In the genomic region with DNA sequence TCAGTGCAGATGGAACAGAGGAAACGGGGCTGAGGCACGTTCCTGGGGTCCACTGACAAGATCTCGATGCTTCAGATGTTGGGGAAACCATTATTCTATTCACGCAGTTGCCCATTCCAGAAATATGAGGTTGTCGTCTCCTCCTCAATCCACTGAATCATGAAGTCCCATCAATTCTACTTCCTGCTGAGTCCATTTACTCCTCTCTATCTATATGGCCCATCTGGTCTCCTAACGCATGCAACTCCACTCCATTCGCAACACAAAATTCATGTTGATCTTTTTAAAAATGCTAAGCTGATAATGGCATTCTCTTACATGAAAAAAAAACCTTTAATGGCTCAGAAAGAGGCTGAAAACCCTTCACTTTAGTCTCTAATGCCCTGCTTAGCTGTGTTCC, we compare ENCODE assay signal across 22 cellular contexts. TPM values are rescaled to one million over a fixed set of nuclear protein-coding genes. Genes with fewer than 3 reads are reported as not detected.
DNase-seq lines count a peak whose midpoint lies in the region; ATAC-seq and TF ChIP-seq lines count a peak whose summit lies in the region.
"Had no signal": no experiment of that assay in that cellular context is flagged by ENCODE, and none has a peak within 500 bp of the region (broad histone marks: within the 10 kb centered on the region; RNA-seq: fewer than 3 reads in every experiment).

No MANE protein-coding gene starts in this region.

- TF ChIP-seq CTCF in CD14-positive monocyte (IDR thresholded peaks at IDR 0.05): no peak

- no peak overlapping the region for H2BK12ac ChIP-seq in mesenchymal stem cell (ENCODE audit: low read length in 2 of 2)

- H3K9me3 ChIP-seq in T-helper 17 cell (ENCODE audit: control insufficient read depth, low read length, poor library complexity, severe bottlenecking) (no peaks in the 10 kb centered on the region), mesenchymal stem cell (ENCODE audit: control insufficient read depth, low read length) (no peaks in the 10 kb centered on the region)
- H3K9me3 ChIP-seq: Caco-2 had no signal

- no peak overlapping the region for H3K4me3 Mint-ChIP-seq in T-helper 2 cell treated with Interferon-gamma antibody and Interleukin-4, amounts not matched to agents 5 μg/mL and 100 μg/mL, for 36 hours
- no peak overlapping the region for H3K4me3 Mint-ChIP-seq in CD14-positive monocyte
- peak overlapping the region; percentile 71 for H3K4me3 Mint-ChIP-seq in T-helper 17 cell
- no peak overlapping the region for H3K4me3 Mint-ChIP-seq in activated T-helper 2 cell treated with anti-CD3 and anti-CD28 coated beads, Interferon-gamma antibody, Interleukin-2, Interleukin-4, amounts not matched to agents 10 μg/mL and 5 μg/mL and 100 μg/mL, durations not matched to agents 14 hours and 24 hours and 36 hours (ENCODE audit: low read depth)

- H3K27ac ChIP-seq in mesenchymal stem cell (ENCODE audit: low read length, poor library complexity, severe bottlenecking): no peak overlapping the region

- WGBS in mesenchymal stem cell: 97% methylated on average over 7 of the region's 7 CpGs

- H3K23ac ChIP-seq in mesenchymal stem cell (ENCODE audit: low read length in 2 of 2): no peak overlapping the region

- no peak overlapping the region for H2AFZ ChIP-seq in mesenchymal stem cell (ENCODE audit: low read depth, low read length)

- no peak overlapping the region for H3K4me2 ChIP-seq in mesenchymal stem cell (ENCODE audit: low read length, poor library complexity, severe bottlenecking)

- H4K8ac ChIP-seq in mesenchymal stem cell (ENCODE audit: low read length): peak overlapping the region; percentile 25

- no peak overlapping the region for H2BK15ac ChIP-seq in mesenchymal stem cell (ENCODE audit: low read depth, poor library complexity, severe bottlenecking)

- peaks cover 23% of the 10 kb centered on the region for H3K79me1 ChIP-seq in mesenchymal stem cell (replicated peaks; ENCODE audit: low read length, poor library complexity, severe bottlenecking)

- H3K4me1 Mint-ChIP-seq in T-helper 2 cell treated with Interferon-gamma antibody and Interleukin-4, amounts not matched to agents 5 μg/mL and 100 μg/mL, for 36 hours (ENCODE audit: low read depth): peaks cover 69% of the 10 kb centered on the region
- H3K4me1 Mint-ChIP-seq in CD14-positive monocyte (peaks cover 76% of the 10 kb centered on the region), T-helper 17 cell (peaks cover 65% of the 10 kb centered on the region)
- peaks cover 65% of the 10 kb centered on the region for H3K4me1 Mint-ChIP-seq in activated T-helper 2 cell treated with anti-CD3 and anti-CD28 coated beads, Interferon-gamma antibody, Interleukin-2, Interleukin-4, amounts not matched to agents 10 μg/mL and 5 μg/mL and 100 μg/mL, durations not matched to agents 14 hours and 24 hours and 36 hours (ENCODE audit: low read depth)

- DNase-seq in T-helper 2 cell treated with Interferon-gamma antibody and Interleukin-4, amounts not matched to agents 5 μg/mL and 100 μg/mL, for 36 hours (ENCODE audit: low spot score): no peak
- DNase-seq in T-helper 2 cell: no peak
- no peak for DNase-seq in CD14-positive monocyte (ENCODE audit: low spot score)
- no peak for DNase-seq in T-helper 17 cell
- no peak for DNase-seq in mesenchymal stem cell
- no peak for DNase-seq in activated T-helper 2 cell treated with anti-CD3 and anti-CD28 coated beads, Interferon-gamma antibody, Interleukin-2, Interleukin-4, amounts not matched to agents 10 μg/mL and 5 μg/mL and 100 μg/mL, durations not matched to agents 14 hours and 24 hours and 36 hours (ENCODE audit: low spot score)
- DNase-seq in GM19240 (ENCODE audit: insufficient read length, low spot score): no peak
- DNase-seq: 8988T, Caco-2, DMS153, EL, H7, KBM-7, MV-4-11, NCI-H1417 treated with DMSO at 0.1 percent for 48 hours, NCI-H2029 treated with DMSO at 0.1 percent for 48 hours, NCI-H2171 treated with DMSO at 0.1 percent for 48 hours, NCI-H748 treated with DMSO at 0.1 percent for 48 hours, OCI-M1, RPMI8226, SIG-M5 had no signal

- H2BK5ac ChIP-seq in mesenchymal stem cell (ENCODE audit: low read depth, low read length, poor library complexity, severe bottlenecking): no peak overlapping the region

- no peak overlapping the region for H2AK5ac ChIP-seq in mesenchymal stem cell (ENCODE audit: low read length, severe bottlenecking)

- peak overlapping the region; percentile 2 for H3K27ac Mint-ChIP-seq in T-helper 2 cell treated with Interferon-gamma antibody and Interleukin-4, amounts not matched to agents 5 μg/mL and 100 μg/mL, for 36 hours
- H3K27ac Mint-ChIP-seq in CD14-positive monocyte: peak overlapping the region in 4 of 7 donors; percentile 39 to 91 (median 60)
- peak overlapping the region; percentile 98 for H3K27ac Mint-ChIP-seq in T-helper 17 cell
- H3K27ac Mint-ChIP-seq in activated T-helper 2 cell treated with anti-CD3 and anti-CD28 coated beads, Interferon-gamma antibody, Interleukin-2, Interleukin-4, amounts not matched to agents 10 μg/mL and 5 μg/mL and 100 μg/mL, durations not matched to agents 14 hours and 24 hours and 36 hours: no peak overlapping the region

- H3K36me3 ChIP-seq in mesenchymal stem cell (ENCODE audit: control insufficient read depth in 1 of 2, insufficient read depth in 2 of 2, low read depth in 1 of 2, low read length in 2 of 2): no peaks in the 10 kb centered on the region

- ATAC-seq in T-helper 17 cell (no peak), HG03565 (IDR thresholded peaks at IDR 0.05; ENCODE audit: unreplicated experiment) (no peak)

- H3K9ac ChIP-seq in mesenchymal stem cell (ENCODE audit: low read length): no peak overlapping the region

- no peak overlapping the region for H3K14ac ChIP-seq in mesenchymal stem cell (ENCODE audit: low read length in 2 of 2)

- H3K27me3 ChIP-seq in mesenchymal stem cell (ENCODE audit: control insufficient read depth in 1 of 2, insufficient read depth in 1 of 2, low read length in 2 of 2): no peaks in the 10 kb centered on the region

- no peaks in the 10 kb centered on the region for H3K4me1 ChIP-seq in mesenchymal stem cell (ENCODE audit: control insufficient read depth, insufficient read depth, low read depth, low read length)
- H3K4me1 ChIP-seq: Caco-2 had no signal

- H4K91ac ChIP-seq in mesenchymal stem cell (ENCODE audit: low read length): no peak overlapping the region

- intact Hi-C loops in CD14-positive monocyte (cut with micrococcal nuclease): loop anchor here (5.0 kb wide), 1 partner anchor 37 kb away; a partner anchor contains a TSS
- intact Hi-C loops in activated T-helper 2 cell treated with anti-CD3 and anti-CD28 coated beads, Interferon-gamma antibody, Interleukin-2, Interleukin-4, amounts not matched to agents 10 μg/mL and 5 μg/mL and 100 μg/mL, durations not matched to agents 14 hours and 24 hours and 36 hours (cut with micrococcal nuclease): loop anchor here (5.0 kb wide), 1 partner anchor 53 kb away; no protein-coding TSS in a partner anchor

- H2BK120ac ChIP-seq in mesenchymal stem cell (ENCODE audit: low read depth, low read length): no peak overlapping the region

- H3K27me3 Mint-ChIP-seq in T-helper 2 cell treated with Interferon-gamma antibody and Interleukin-4, amounts not matched to agents 5 μg/mL and 100 μg/mL, for 36 hours (ENCODE audit: low read depth): peaks cover 4% of the 10 kb centered on the region
- H3K27me3 Mint-ChIP-seq in CD14-positive monocyte (ENCODE audit: low read depth in 3 of 3) (peaks cover 0 to 2% (median 0%) of the 10 kb centered on the region in 3 donors), T-helper 17 cell (no peaks in the 10 kb centered on the region)
- H3K27me3 Mint-ChIP-seq in activated T-helper 2 cell treated with anti-CD3 and anti-CD28 coated beads, Interferon-gamma antibody, Interleukin-2, Interleukin-4, amounts not matched to agents 10 μg/mL and 5 μg/mL and 100 μg/mL, durations not matched to agents 14 hours and 24 hours and 36 hours (ENCODE audit: low read depth): peaks cover 9% of the 10 kb centered on the region

- no peak overlapping the region for H3K4ac ChIP-seq in mesenchymal stem cell (ENCODE audit: low read depth in 1 of 2, low read length in 2 of 2)

- H3K18ac ChIP-seq in mesenchymal stem cell (ENCODE audit: low read depth in 1 of 2, low read length in 2 of 2): no peak overlapping the region

- peaks cover 17% of the 10 kb centered on the region for H3K36me3 Mint-ChIP-seq in T-helper 2 cell treated with Interferon-gamma antibody and Interleukin-4, amounts not matched to agents 5 μg/mL and 100 μg/mL, for 36 hours (ENCODE audit: low read depth)
- H3K36me3 Mint-ChIP-seq in CD14-positive monocyte (peaks cover 2 to 8% of the 10 kb centered on the region in 2 donors), T-helper 17 cell (ENCODE audit: low read depth) (peaks cover 2% of the 10 kb centered on the region)
- peaks cover 6% of the 10 kb centered on the region for H3K36me3 Mint-ChIP-seq in activated T-helper 2 cell treated with anti-CD3 and anti-CD28 coated beads, Interferon-gamma antibody, Interleukin-2, Interleukin-4, amounts not matched to agents 10 μg/mL and 5 μg/mL and 100 μg/mL, durations not matched to agents 14 hours and 24 hours and 36 hours (ENCODE audit: low read depth)

- no peaks in the 10 kb centered on the region for H3K9me3 Mint-ChIP-seq in T-helper 2 cell treated with Interferon-gamma antibody and Interleukin-4, amounts not matched to agents 5 μg/mL and 100 μg/mL, for 36 hours
- H3K9me3 Mint-ChIP-seq in CD14-positive monocyte: peaks cover 0 to 5% (median 0%) of the 10 kb centered on the region in 7 donors
- no peaks in the 10 kb centered on the region for H3K9me3 Mint-ChIP-seq in activated T-helper 2 cell treated with anti-CD3 and anti-CD28 coated beads, Interferon-gamma antibody, Interleukin-2, Interleukin-4, amounts not matched to agents 10 μg/mL and 5 μg/mL and 100 μg/mL, durations not matched to agents 14 hours and 24 hours and 36 hours

- no peak overlapping the region for H3K4me3 ChIP-seq in mesenchymal stem cell (ENCODE audit: insufficient read depth in 1 of 2, low read depth in 1 of 2, low read length in 2 of 2)

RNA-seq across cellular contexts. Expression of a gene that starts 37.5 kb away (rescaled TPM):
- 10 to 100 TPM in 1 of 2 donors, 1 to 10 TPM in 1; 9.6 to 11.1 TPM for polyA plus RNA-seq in CD14-positive monocyte
- total RNA-seq in T-helper 17 cell: 10 to 100 TPM; 35.6 to 40.3 TPM
- polyA plus RNA-seq in mesenchymal stem cell (2013, experiment 1 of 2): 9.8 TPM
- polyA plus RNA-seq in mesenchymal stem cell (2013, experiment 2 of 2): 10.1 TPM
- total RNA-seq in activated T-helper 2 cell treated with anti-CD3 and anti-CD28 coated beads, Interferon-gamma antibody, Interleukin-2, Interleukin-4, amounts not matched to agents 10 μg/mL and 5 μg/mL and 100 μg/mL, durations not matched to agents 14 hours and 24 hours and 36 hours: 6.1 and 6.5 TPM in 2 replicates
